1 cellular context compared by ENCODE assay signal in the genomic region with DNA sequence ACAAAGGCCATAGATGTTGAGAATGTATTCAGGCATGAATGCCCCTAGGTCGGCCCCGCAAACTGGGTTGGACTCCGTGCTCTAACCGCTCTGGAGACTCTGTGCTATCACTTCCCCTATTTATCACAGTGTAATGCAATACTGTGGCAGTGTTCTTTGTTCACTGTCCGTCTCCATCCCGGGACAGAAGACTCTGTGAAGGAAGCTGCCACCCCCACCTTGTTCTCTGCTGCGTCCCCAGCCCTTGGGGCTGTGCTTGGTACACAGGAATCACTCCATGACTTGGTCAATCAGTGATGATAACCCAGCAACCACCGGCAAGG.
TF ChIP-seq lines count a peak whose summit lies in the region.

No MANE protein-coding gene starts in this region.

TF ChIP-seq in GM23338, 12 proteins besides CTCF, POLR2A, EP300 and RAD21 (continued from another document):
- TF ChIP-seq, protein P1, sequence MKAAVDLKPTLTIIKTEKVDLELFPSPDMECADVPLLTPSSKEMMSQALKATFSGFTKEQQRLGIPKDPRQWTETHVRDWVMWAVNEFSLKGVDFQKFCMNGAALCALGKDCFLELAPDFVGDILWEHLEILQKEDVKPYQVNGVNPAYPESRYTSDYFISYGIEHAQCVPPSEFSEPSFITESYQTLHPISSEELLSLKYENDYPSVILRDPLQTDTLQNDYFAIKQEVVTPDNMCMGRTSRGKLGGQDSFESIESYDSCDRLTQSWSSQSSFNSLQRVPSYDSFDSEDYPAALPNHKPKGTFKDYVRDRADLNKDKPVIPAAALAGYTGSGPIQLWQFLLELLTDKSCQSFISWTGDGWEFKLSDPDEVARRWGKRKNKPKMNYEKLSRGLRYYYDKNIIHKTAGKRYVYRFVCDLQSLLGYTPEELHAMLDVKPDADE (IDR thresholded peaks at IDR 0.05), result no peak
- no peak for TF ChIP-seq CREB1 (CRISPR knock-in tag; IDR thresholded peaks at IDR 0.05; ENCODE audit: low read depth)
- TF ChIP-seq, protein P2, sequence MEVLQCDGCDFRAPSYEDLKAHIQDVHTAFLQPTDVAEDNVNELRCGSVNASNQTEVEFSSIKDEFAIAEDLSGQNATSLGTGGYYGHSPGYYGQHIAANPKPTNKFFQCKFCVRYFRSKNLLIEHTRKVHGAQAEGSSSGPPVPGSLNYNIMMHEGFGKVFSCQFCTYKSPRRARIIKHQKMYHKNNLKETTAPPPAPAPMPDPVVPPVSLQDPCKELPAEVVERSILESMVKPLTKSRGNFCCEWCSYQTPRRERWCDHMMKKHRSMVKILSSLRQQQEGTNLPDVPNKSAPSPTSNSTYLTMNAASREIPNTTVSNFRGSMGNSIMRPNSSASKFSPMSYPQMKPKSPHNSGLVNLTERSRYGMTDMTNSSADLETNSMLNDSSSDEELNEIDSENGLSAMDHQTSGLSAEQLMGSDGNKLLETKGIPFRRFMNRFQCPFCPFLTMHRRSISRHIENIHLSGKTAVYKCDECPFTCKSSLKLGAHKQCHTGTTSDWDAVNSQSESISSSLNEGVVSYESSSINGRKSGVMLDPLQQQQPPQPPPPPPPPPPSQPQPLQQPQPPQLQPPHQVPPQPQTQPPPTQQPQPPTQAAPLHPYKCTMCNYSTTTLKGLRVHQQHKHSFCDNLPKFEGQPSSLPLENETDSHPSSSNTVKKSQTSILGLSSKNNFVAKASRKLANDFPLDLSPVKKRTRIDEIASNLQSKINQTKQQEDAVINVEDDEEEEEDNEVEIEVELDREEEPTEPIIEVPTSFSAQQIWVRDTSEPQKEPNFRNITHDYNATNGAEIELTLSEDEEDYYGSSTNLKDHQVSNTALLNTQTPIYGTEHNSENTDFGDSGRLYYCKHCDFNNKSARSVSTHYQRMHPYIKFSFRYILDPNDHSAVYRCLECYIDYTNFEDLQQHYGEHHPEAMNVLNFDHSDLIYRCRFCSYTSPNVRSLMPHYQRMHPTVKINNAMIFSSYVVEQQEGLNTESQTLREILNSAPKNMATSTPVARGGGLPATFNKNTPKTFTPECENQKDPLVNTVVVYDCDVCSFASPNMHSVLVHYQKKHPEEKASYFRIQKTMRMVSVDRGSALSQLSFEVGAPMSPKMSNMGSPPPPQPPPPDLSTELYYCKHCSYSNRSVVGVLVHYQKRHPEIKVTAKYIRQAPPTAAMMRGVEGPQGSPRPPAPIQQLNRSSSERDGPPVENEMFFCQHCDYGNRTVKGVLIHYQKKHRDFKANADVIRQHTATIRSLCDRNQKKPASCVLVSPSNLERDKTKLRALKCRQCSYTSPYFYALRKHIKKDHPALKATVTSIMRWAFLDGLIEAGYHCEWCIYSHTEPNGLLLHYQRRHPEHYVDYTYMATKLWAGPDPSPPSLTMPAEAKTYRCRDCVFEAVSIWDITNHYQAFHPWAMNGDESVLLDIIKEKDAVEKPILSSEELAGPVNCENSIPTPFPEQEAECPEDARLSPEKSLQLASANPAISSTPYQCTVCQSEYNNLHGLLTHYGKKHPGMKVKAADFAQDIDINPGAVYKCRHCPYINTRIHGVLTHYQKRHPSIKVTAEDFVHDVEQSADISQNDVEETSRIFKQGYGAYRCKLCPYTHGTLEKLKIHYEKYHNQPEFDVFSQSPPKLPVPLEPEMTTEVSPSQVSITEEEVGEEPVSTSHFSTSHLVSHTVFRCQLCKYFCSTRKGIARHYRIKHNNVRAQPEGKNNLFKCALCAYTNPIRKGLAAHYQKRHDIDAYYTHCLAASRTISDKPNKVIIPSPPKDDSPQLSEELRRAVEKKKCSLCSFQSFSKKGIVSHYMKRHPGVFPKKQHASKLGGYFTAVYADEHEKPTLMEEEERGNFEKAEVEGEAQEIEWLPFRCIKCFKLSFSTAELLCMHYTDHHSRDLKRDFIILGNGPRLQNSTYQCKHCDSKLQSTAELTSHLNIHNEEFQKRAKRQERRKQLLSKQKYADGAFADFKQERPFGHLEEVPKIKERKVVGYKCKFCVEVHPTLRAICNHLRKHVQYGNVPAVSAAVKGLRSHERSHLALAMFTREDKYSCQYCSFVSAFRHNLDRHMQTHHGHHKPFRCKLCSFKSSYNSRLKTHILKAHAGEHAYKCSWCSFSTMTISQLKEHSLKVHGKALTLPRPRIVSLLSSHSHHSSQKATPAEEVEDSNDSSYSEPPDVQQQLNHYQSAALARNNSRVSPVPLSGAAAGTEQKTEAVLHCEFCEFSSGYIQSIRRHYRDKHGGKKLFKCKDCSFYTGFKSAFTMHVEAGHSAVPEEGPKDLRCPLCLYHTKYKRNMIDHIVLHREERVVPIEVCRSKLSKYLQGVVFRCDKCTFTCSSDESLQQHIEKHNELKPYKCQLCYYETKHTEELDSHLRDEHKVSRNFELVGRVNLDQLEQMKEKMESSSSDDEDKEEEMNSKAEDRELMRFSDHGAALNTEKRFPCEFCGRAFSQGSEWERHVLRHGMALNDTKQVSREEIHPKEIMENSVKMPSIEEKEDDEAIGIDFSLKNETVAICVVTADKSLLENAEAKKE (CRISPR knock-in tag; IDR thresholded peaks at IDR 0.05), result no peak
- TF ChIP-seq ZNF331 (CRISPR knock-in tag; IDR thresholded peaks at IDR 0.05; ENCODE audit: low read depth), result no peak
- TF ChIP-seq STAT1 (IDR thresholded peaks at IDR 0.05; ENCODE audit: unreplicated experiment), result no peak
- no peak for TF ChIP-seq EZH2phosphoT487 (IDR thresholded peaks at IDR 0.05; ENCODE audit: unreplicated experiment)
- no peak for TF ChIP-seq POLR2AphosphoS5 (IDR thresholded peaks at IDR 0.05; ENCODE audit: low read depth)
- TF ChIP-seq JUNB (IDR thresholded peaks at IDR 0.05; ENCODE audit: unreplicated experiment), result no peak
- TF ChIP-seq EZH2 (IDR thresholded peaks at IDR 0.05; ENCODE audit: low read depth, unreplicated experiment), result no peak
